In genomic region chr1:182599339-182599738, GRCh38 we compare ENCODE assay signal across 12 cellular contexts. TPM values are rescaled to one million over a fixed set of nuclear protein-coding genes. Genes with fewer than 3 reads are reported as not detected.
DNase-seq lines count a peak whose midpoint lies in the region; ATAC-seq and TF ChIP-seq lines count a peak whose summit lies in the region.
"Had no signal": no experiment of that assay in that cellular context is flagged by ENCODE, and none has a peak within 500 bp of the region (broad histone marks: within the 10 kb centered on the region; RNA-seq: fewer than 3 reads in every experiment).

No MANE protein-coding gene starts in this region.

- H3K36me3 Mint-ChIP-seq in CD4-positive, alpha-beta memory T cell, result peaks cover 4 to 10% of the 10 kb centered on the region in 2 donors

- peaks cover 0 to 15% (median 8%) of the 10 kb centered on the region in 4 donors for H3K4me1 Mint-ChIP-seq in CD4-positive, alpha-beta memory T cell

- peak overlapping the region; percentile 33 for H3K9ac ChIP-seq in endocrine pancreas (ENCODE audit: control insufficient read depth, insufficient read depth, low read length)

- H3K27me3 ChIP-seq in left ventricle myocardium inferior (ENCODE audit: low read depth) (no peaks in the 10 kb centered on the region), right atrium auricular region (no peaks in the 10 kb centered on the region), endocrine pancreas (ENCODE audit: control insufficient read depth, insufficient read depth, low read length) (no peaks in the 10 kb centered on the region), thoracic aorta (replicated peaks; ENCODE audit: insufficient read depth) (no peaks in the 10 kb centered on the region)
- no peaks in the 10 kb centered on the region for H3K27me3 ChIP-seq in CD4-positive, alpha-beta memory T cell (ENCODE audit: insufficient read depth, low read length)

- H3K9me3 ChIP-seq in left ventricle myocardium inferior (replicated peaks), result no peaks in the 10 kb centered on the region
- H3K9me3 ChIP-seq in right atrium auricular region, result no peaks in the 10 kb centered on the region
- no peaks in the 10 kb centered on the region for H3K9me3 ChIP-seq in endocrine pancreas (ENCODE audit: control insufficient read depth, low read length)
- no peaks in the 10 kb centered on the region for H3K9me3 ChIP-seq in thoracic aorta
- no peaks in the 10 kb centered on the region for H3K9me3 ChIP-seq in CD4-positive, alpha-beta memory T cell (ENCODE audit: control insufficient read depth in 1 of 2, low read length in 2 of 2)
- H3K9me3 ChIP-seq: HAP-1 had no signal

- H3K4me3 ChIP-seq in left ventricle myocardium inferior (no peak overlapping the region), right atrium auricular region (no peak overlapping the region), endocrine pancreas (ENCODE audit: control insufficient read depth, insufficient read depth, low read length) (no peak overlapping the region), thoracic aorta (no peak overlapping the region)
- no peak overlapping the region for H3K4me3 ChIP-seq in CD4-positive, alpha-beta memory T cell (ENCODE audit: low read length in 2 of 2)
- H3K4me3 ChIP-seq: coronary artery, HAP-1 had no signal

- TF ChIP-seq CTCF in left ventricle myocardium inferior (IDR thresholded peaks at IDR 0.05; ENCODE audit: borderline replicate concordance) (peak; percentile 47), right atrium auricular region (IDR thresholded peaks at IDR 0.05) (no peak), thoracic aorta (IDR thresholded peaks at IDR 0.05) (peak; percentile 11)

- CTCF ChIA-PET in CD4-positive, alpha-beta memory T cell (lab: Charles Lee; ENCODE audit: partially characterized antibody), result interaction anchor here (0.7 to 16.0 kb wide), 4 partner anchors 9 to 237 kb away, joined by 5 to 707 read pairs (median 31); partner anchors contain the start of genes NPL and RNASEL

- H3K27ac ChIP-seq in left ventricle myocardium inferior (replicated peaks) (peak overlapping the region; percentile 23), right atrium auricular region (no peak overlapping the region), thoracic aorta (no peak overlapping the region)
- H3K27ac ChIP-seq in CD4-positive, alpha-beta memory T cell (ENCODE audit: low read depth, low read length), result no peak overlapping the region
- H3K27ac ChIP-seq: coronary artery had no signal

- POLR2A ChIA-PET in CD4-positive, alpha-beta memory T cell (lab: Charles Lee; ENCODE audit: partially characterized antibody), result interaction anchor here (1.9 to 3.2 kb wide), 2 partner anchors 11 to 183 kb away, joined by 4 to 18 read pairs; partner anchors contain the start of gene RNASEL

- peaks cover 63% of the 10 kb centered on the region for H3K4me1 ChIP-seq in left ventricle myocardium inferior
- H3K4me1 ChIP-seq in right atrium auricular region, result peaks cover 0 to 16% of the 10 kb centered on the region in 2 donors
- H3K4me1 ChIP-seq in endocrine pancreas (ENCODE audit: control insufficient read depth, insufficient read depth, low read length), result peaks cover 7% of the 10 kb centered on the region
- H3K4me1 ChIP-seq in thoracic aorta (ENCODE audit: control insufficient read depth in 1 of 2, low read depth in 2 of 2), result peaks cover 10 to 34% of the 10 kb centered on the region in 2 donors
- H3K4me1 ChIP-seq in CD4-positive, alpha-beta memory T cell (ENCODE audit: insufficient read depth, low read length), result peaks cover 34% of the 10 kb centered on the region

- ATAC-seq in thoracic aorta (ENCODE audit: insufficient number of reproducible peaks, low FRiP score, low read depth), result no peak
- ATAC-seq in GM21423 (IDR thresholded peaks at IDR 0.05; ENCODE audit: unreplicated experiment), result no peak
- ATAC-seq in HG02885 (IDR thresholded peaks at IDR 0.05; ENCODE audit: poor library complexity, unreplicated experiment), result no peak

- no peak for DNase-seq in left ventricle myocardium inferior
- DNase-seq in right atrium auricular region (ENCODE audit: low spot score), result no peak
- peak; percentile 29 for DNase-seq in OCI-M1 (lab: John Stamatoyannopoulos, UW)
- DNase-seq in thoracic aorta (ENCODE audit: low spot score), result no peak
- no peak for DNase-seq in CD4-positive, alpha-beta memory T cell
- DNase-seq: NCI-H1048 had no signal

- H3K4me3 Mint-ChIP-seq in CD4-positive, alpha-beta memory T cell, result no peak overlapping the region

- H3K27me3 Mint-ChIP-seq in CD4-positive, alpha-beta memory T cell, result no peaks in the 10 kb centered on the region

- H3K9me3 Mint-ChIP-seq in CD4-positive, alpha-beta memory T cell, result no peaks in the 10 kb centered on the region

- peak overlapping the region in 1 of 7 donors; percentile 49 for H3K27ac Mint-ChIP-seq in CD4-positive, alpha-beta memory T cell

- no peaks in the 10 kb centered on the region for H3K36me3 ChIP-seq in left ventricle myocardium inferior
- H3K36me3 ChIP-seq in right atrium auricular region, result no peaks in the 10 kb centered on the region
- no peaks in the 10 kb centered on the region for H3K36me3 ChIP-seq in endocrine pancreas (ENCODE audit: control insufficient read depth, insufficient read depth, low read length)
- H3K36me3 ChIP-seq in thoracic aorta, result no peaks in the 10 kb centered on the region
- peaks cover 3% of the 10 kb centered on the region for H3K36me3 ChIP-seq in CD4-positive, alpha-beta memory T cell (ENCODE audit: insufficient read depth, low read length)

- intact Hi-C loops in left ventricle myocardium inferior (cut with micrococcal nuclease), result no loop called here
- intact Hi-C loops in CD4-positive, alpha-beta memory T cell (cut with micrococcal nuclease), result no loop called here

RNA-seq across cellular contexts. Expression of gene RGS16, which starts 4.8 kb away (rescaled TPM):
- 0.88 TPM for total RNA-seq in left ventricle myocardium inferior
- total RNA-seq in right atrium auricular region, result 1 to 10 TPM; 1.4 to 2.2 TPM
- 10 to 100 TPM in 1 of 2 donors, 1 to 10 TPM in 1; 8.8 to 15.2 TPM for total RNA-seq in thoracic aorta
- total RNA-seq in CD4-positive, alpha-beta memory T cell, result 1 to 10 TPM; 1.3 to 1.4 TPM
- polyA plus RNA-seq in CD4-positive, alpha-beta memory T cell, result 1 to 10 TPM; 2.8 to 3.7 TPM
- total RNA-seq: G401 had no signal

RNA-seq across cellular contexts. Expression of gene RNASEL, which starts 10.3 kb away (rescaled TPM):
- 3.5 TPM for total RNA-seq in left ventricle myocardium inferior
- total RNA-seq in right atrium auricular region, result 1 to 10 TPM; 2.0 to 4.5 TPM
- total RNA-seq in thoracic aorta, result 10 to 100 TPM in 1 of 2 donors, 1 to 10 TPM in 1; 5.9 to 11.2 TPM
- 10 to 100 TPM; 33.9 to 35.4 TPM for total RNA-seq in CD4-positive, alpha-beta memory T cell
- 10 to 100 TPM in 1 of 2 donors, 1 to 10 TPM in 1; 4.5 to 11.6 TPM for polyA plus RNA-seq in CD4-positive, alpha-beta memory T cell
- total RNA-seq: G401 had no signal

Comparison
In these comparisons a context has a peak if more than half of its experiments do, and no peak if none do; other contexts are left out.
1. CTCF ChIP-seq: peak in left ventricle myocardium inferior (single experiment) and thoracic aorta (single experiment); none in right atrium auricular region (0 of 2).